ENCODE assay signal across 38 cellular contexts in the genomic region with DNA sequence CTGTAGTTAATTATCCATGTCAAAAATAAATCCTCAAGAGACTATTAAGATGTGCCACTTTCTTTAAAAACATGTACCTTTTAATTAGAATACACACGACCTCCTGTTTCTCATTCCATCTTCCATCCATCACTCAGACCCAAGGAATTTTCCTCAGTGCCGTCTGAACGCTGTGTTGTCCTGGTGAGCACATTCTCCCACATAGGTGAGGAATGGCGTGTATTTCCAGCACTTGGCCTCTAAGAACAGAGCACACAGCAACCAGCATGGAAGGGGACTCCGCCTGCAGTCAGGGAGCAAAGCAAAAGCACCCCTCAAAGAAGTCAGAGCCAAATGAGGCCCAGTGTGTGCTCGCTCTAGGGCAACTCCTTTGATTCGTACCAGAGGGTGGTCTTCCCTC. TPM values are rescaled to one million over a fixed set of nuclear protein-coding genes. Genes with fewer than 3 reads are reported as not detected.
"Had no signal": no experiment of that assay in that cellular context is flagged by ENCODE, and none has a peak within 500 bp of the region (broad histone marks: within the 10 kb centered on the region; RNA-seq: fewer than 3 reads in every experiment).

No MANE protein-coding gene starts in this region.

- DNase-seq: activated B cell treated with CpG ODN at 0.5 μM for 24 hours; activated CD4-positive, alpha-beta T cell treated with anti-CD3 and anti-CD28 coated beads for 36 hours; activated CD4-positive, alpha-beta T cell treated with anti-CD3 and anti-CD28 coated beads, Interleukin-2, amount 10 ng/mL, durations not matched to agents 7 days and 5 days; activated CD4-positive, alpha-beta T cell treated with anti-CD3 and anti-CD28 coated beads, Interleukin-2, amount 50 U/mL, for 4 hours; activated CD8-positive, alpha-beta memory T cell treated with anti-CD3 and anti-CD28 coated beads for 24 hours; activated CD8-positive, alpha-beta T cell treated with anti-CD3 and anti-CD28 coated beads for 36 hours; activated effector memory CD4-positive, alpha-beta T cell treated with Interleukin-2 at 50 U/mL for 16 hours; activated gamma-delta T cell treated with Interleukin-2 at 50 U/mL for 16 hours; activated naive CD4-positive, alpha-beta T cell treated with anti-CD3 and anti-CD28 coated beads, Interleukin-2, amount 50 U/mL, for 16 hours; activated naive CD4-positive, alpha-beta T cell treated with Interleukin-2 at 50 U/mL for 16 hours; activated T-cell treated with anti-CD3 and anti-CD28 coated beads, Interleukin-2, amount 50 U/mL, for 4 hours; amniotic stem cell; anterior cingulate cortex; brain microvascular endothelial cell; dorsolateral prefrontal cortex; effector memory CD8-positive, alpha-beta T cell; erythroblast; foreskin keratinocyte; gastrocnemius medialis; glutamatergic neuron; heart left ventricle; T-helper 1 cell; T-helper 17 cell; T1000; WERI-Rb-1 had no signal

- H3K4me1 Mint-ChIP-seq: activated B cell treated with CpG ODN at 0.5 μM for 24 hours; activated CD4-positive, alpha-beta T cell treated with anti-CD3 and anti-CD28 coated beads for 36 hours; activated CD4-positive, alpha-beta T cell treated with anti-CD3 and anti-CD28 coated beads, Interleukin-2, amount 10 ng/mL, durations not matched to agents 7 days and 5 days; activated T-helper 17 cell treated with anti-CD3 and anti-CD28 coated beads, Interleukin-2, amount 50 U/mL, for 72 hours; central memory CD8-positive, alpha-beta T cell had no signal

- H3K27me3 ChIP-seq: brain microvascular endothelial cell, esophagus muscularis mucosa, foreskin keratinocyte had no signal

- H3K4me1 ChIP-seq: esophagus muscularis mucosa, foreskin keratinocyte, gastrocnemius medialis, heart left ventricle had no signal

- H3K36me3 ChIP-seq: brain microvascular endothelial cell, esophagus muscularis mucosa, gastrocnemius medialis, heart left ventricle, WERI-Rb-1 had no signal

- H3K27ac ChIP-seq: brain microvascular endothelial cell, coronary artery, dorsolateral prefrontal cortex, esophagus muscularis mucosa, foreskin keratinocyte, gastrocnemius medialis, heart left ventricle, WERI-Rb-1 had no signal

- ATAC-seq: activated CD4-positive, alpha-beta T cell treated with anti-CD3 and anti-CD28 coated beads for 36 hours; activated CD4-positive, CD25-positive, alpha-beta regulatory T cell treated with anti-CD3 and anti-CD28 coated beads, Interleukin-2, amount 50 U/mL, for 24 hours; activated CD8-positive, alpha-beta T cell treated with anti-CD3 and anti-CD28 coated beads for 36 hours; activated T-cell treated with anti-CD3 and anti-CD28 coated beads, Interleukin-2, amount 50 U/mL, for 4 hours; activated T-helper 17 cell treated with anti-CD3 and anti-CD28 coated beads, Interleukin-2, amount 50 U/mL, for 72 hours; effector memory CD8-positive, alpha-beta T cell; foreskin keratinocyte; gastrocnemius medialis; heart left ventricle; T-helper 17 cell had no signal

- H3K4me3 Mint-ChIP-seq: activated B cell treated with CpG ODN at 0.5 μM for 24 hours; activated CD4-positive, alpha-beta T cell treated with anti-CD3 and anti-CD28 coated beads for 36 hours; activated CD4-positive, alpha-beta T cell treated with anti-CD3 and anti-CD28 coated beads, Interleukin-2, amount 10 ng/mL, durations not matched to agents 7 days and 5 days; activated CD8-positive, alpha-beta T cell treated with anti-CD3 and anti-CD28 coated beads for 36 hours; activated naive CD8-positive, alpha-beta T cell; activated T-cell treated with anti-CD3 and anti-CD28 coated beads, Interleukin-2, amount 50 U/mL, for 4 hours; activated T-helper 17 cell treated with anti-CD3 and anti-CD28 coated beads, Interleukin-2, amount 50 U/mL, for 72 hours; central memory CD8-positive, alpha-beta T cell; dendritic cell treated with granulocyte-macrophage colony-stimulating factor and Interleukin-4, amounts not matched to agents 40 ng/mL and 50 ng/mL, for 4 days; effector memory CD8-positive, alpha-beta T cell; T-helper 17 cell; T-helper 2 cell treated with Interferon-gamma antibody and Interleukin-4, amounts not matched to agents 5 μg/mL and 100 μg/mL, for 36 hours had no signal

- H3K27ac Mint-ChIP-seq: activated B cell treated with CpG ODN at 0.5 μM for 24 hours; activated CD4-positive, alpha-beta T cell treated with anti-CD3 and anti-CD28 coated beads for 36 hours; activated CD4-positive, alpha-beta T cell treated with anti-CD3 and anti-CD28 coated beads, Interleukin-2, amount 10 ng/mL, durations not matched to agents 7 days and 5 days; activated CD8-positive, alpha-beta T cell treated with anti-CD3 and anti-CD28 coated beads for 36 hours; activated naive CD8-positive, alpha-beta T cell; activated T-helper 17 cell treated with anti-CD3 and anti-CD28 coated beads, Interleukin-2, amount 50 U/mL, for 72 hours; dendritic cell treated with granulocyte-macrophage colony-stimulating factor and Interleukin-4, amounts not matched to agents 40 ng/mL and 50 ng/mL, for 4 days; effector memory CD8-positive, alpha-beta T cell; T-helper 17 cell; T-helper 2 cell treated with Interferon-gamma antibody and Interleukin-4, amounts not matched to agents 5 μg/mL and 100 μg/mL, for 36 hours had no signal

- H3K9me3 Mint-ChIP-seq: activated B cell treated with CpG ODN at 0.5 μM for 24 hours; activated CD4-positive, alpha-beta T cell treated with anti-CD3 and anti-CD28 coated beads, Interleukin-2, amount 10 ng/mL, durations not matched to agents 7 days and 5 days; activated CD8-positive, alpha-beta T cell treated with anti-CD3 and anti-CD28 coated beads for 36 hours; activated T-cell treated with anti-CD3 and anti-CD28 coated beads, Interleukin-2, amount 50 U/mL, for 4 hours; activated T-helper 17 cell treated with anti-CD3 and anti-CD28 coated beads, Interleukin-2, amount 50 U/mL, for 72 hours; central memory CD8-positive, alpha-beta T cell; dendritic cell treated with granulocyte-macrophage colony-stimulating factor and Interleukin-4, amounts not matched to agents 40 ng/mL and 50 ng/mL, for 4 days; effector memory CD8-positive, alpha-beta T cell; T-helper 2 cell treated with Interferon-gamma antibody and Interleukin-4, amounts not matched to agents 5 μg/mL and 100 μg/mL, for 36 hours had no signal

- H3K36me3 Mint-ChIP-seq: activated naive CD8-positive, alpha-beta T cell had no signal

- H3K4me3 ChIP-seq: coronary artery, dorsolateral prefrontal cortex, esophagus muscularis mucosa, gastrocnemius medialis, heart left ventricle had no signal

RNA-seq across cellular contexts. Expression of gene TBXT, which starts 45.9 kb away (rescaled TPM):
- total RNA-seq: activated CD4-positive, alpha-beta T cell treated with anti-CD3 and anti-CD28 coated beads for 36 hours; activated CD4-positive, alpha-beta T cell treated with anti-CD3 and anti-CD28 coated beads, Interleukin-2, amount 10 ng/mL, durations not matched to agents 7 days and 5 days; activated CD8-positive, alpha-beta T cell treated with anti-CD3 and anti-CD28 coated beads for 36 hours; activated T-cell treated with anti-CD3 and anti-CD28 coated beads, Interleukin-2, amount 50 U/mL, for 4 hours; activated T-helper 17 cell treated with anti-CD3 and anti-CD28 coated beads, Interleukin-2, amount 50 U/mL, for 72 hours; astrocyte; bronchial epithelial cell; cardiac septum; cerebellum; foreskin keratinocyte; gastrocnemius medialis; T-helper 17 cell had no signal
- polyA plus RNA-seq: adipose tissue, foreskin keratinocyte, heart left ventricle had no signal
